Comparison of ENCODE assay signal across 1 cellular context in genomic region chr1:869499-870244, GRCh38.
A peak's percentile ranks its signal among the peaks of the same experiment; 100 is the strongest.
TF ChIP-seq lines count a peak whose summit lies in the region.

No MANE protein-coding gene starts in this region.

TF ChIP-seq in HEK293, 187 proteins besides CTCF, POLR2A, EP300 and RAD21 (continued from another document):
- no peak for TF ChIP-seq PRDM4 (tag by site-specific recombination; IDR thresholded peaks at IDR 0.05)
- no peak for TF ChIP-seq ZEB2 (tag by site-specific recombination; IDR thresholded peaks at IDR 0.05)
- no peak for TF ChIP-seq ZNF645 (tag by site-specific recombination; IDR thresholded peaks at IDR 0.05)
- TF ChIP-seq KLF10 (tag by site-specific recombination; IDR thresholded peaks at IDR 0.05): 0 out of 2 replicates have a peak, but pooled peaks have one; percentile 51
- 0 out of 2 replicates have a peak, but pooled peaks have one; percentile 58 for TF ChIP-seq ZNF561 (tag by site-specific recombination; IDR thresholded peaks at IDR 0.05; ENCODE audit: borderline replicate concordance)
- TF ChIP-seq ZNF48 (tag by site-specific recombination; IDR thresholded peaks at IDR 0.05): no peak
- TF ChIP-seq ZBTB7A (tag by site-specific recombination; IDR thresholded peaks at IDR 0.05; ENCODE audit: low read depth): no peak
- TF ChIP-seq ZNF692 (tag by site-specific recombination; IDR thresholded peaks at IDR 0.05): 0 out of 2 replicates have a peak, but pooled peaks have one; percentile 30
- TF ChIP-seq ZSCAN30 (tag by site-specific recombination; IDR thresholded peaks at IDR 0.05): peak; percentile 91
- TF ChIP-seq ZNF341 (tag by site-specific recombination; IDR thresholded peaks at IDR 0.05; ENCODE audit: low read depth): no peak
- no peak for TF ChIP-seq ZNF621 (tag by site-specific recombination; IDR thresholded peaks at IDR 0.05)
